ENCODE assay signal across 1 cellular context in genomic region chr12:46560078-46560477, GRCh38.
TF ChIP-seq lines count a peak whose summit lies in the region.

No MANE protein-coding gene starts in this region.

TF ChIP-seq in HepG2, 621 proteins besides CTCF, POLR2A, EP300 and RAD21 (continued from another document and continues in another):
- TF ChIP-seq IRF1 (CRISPR knock-in tag; IDR thresholded peaks at IDR 0.05; ENCODE audit: low read depth) (no peak), EED (CRISPR knock-in tag; IDR thresholded peaks at IDR 0.05) (no peak), DZIP1 (CRISPR knock-in tag; IDR thresholded peaks at IDR 0.05) (no peak), DNMT3B (CRISPR knock-in tag; conservative IDR thresholded peaks at IDR 0.05) (no peak), ZNF281 (CRISPR knock-in tag; IDR thresholded peaks at IDR 0.05; ENCODE audit: borderline replicate concordance) (no peak), MYC (CRISPR knock-in tag; IDR thresholded peaks at IDR 0.05; ENCODE audit: borderline replicate concordance) (no peak), CC2D1A (CRISPR knock-in tag; IDR thresholded peaks at IDR 0.05) (no peak), ZNF136 (CRISPR knock-in tag; IDR thresholded peaks at IDR 0.05; ENCODE audit: low read depth) (no peak), POGZ (CRISPR knock-in tag; IDR thresholded peaks at IDR 0.05) (peak; percentile 87), ZMYM2 (CRISPR knock-in tag; IDR thresholded peaks at IDR 0.05) (0 out of 2 replicates have a peak, but pooled peaks have one; percentile 21), TBX3 (IDR thresholded peaks at IDR 0.05; ENCODE audit: borderline replicate concordance) (no peak), RXRA (CRISPR knock-in tag; IDR thresholded peaks at IDR 0.05) (no peak), ZSCAN20 (CRISPR knock-in tag; IDR thresholded peaks at IDR 0.05; ENCODE audit: borderline replicate concordance) (no peak), ZNF660 (CRISPR knock-in tag; IDR thresholded peaks at IDR 0.05; ENCODE audit: borderline replicate concordance, low read depth) (no peak), RCOR2 (CRISPR knock-in tag; IDR thresholded peaks at IDR 0.05) (0 out of 2 replicates have a peak, but pooled peaks have one; percentile 35), ZNF276 (CRISPR knock-in tag; IDR thresholded peaks at IDR 0.05; ENCODE audit: low read depth) (no peak), SATB2 (CRISPR knock-in tag; IDR thresholded peaks at IDR 0.05) (no peak), NCOA5 (CRISPR knock-in tag; IDR thresholded peaks at IDR 0.05) (no peak), MIXL1 (CRISPR knock-in tag; IDR thresholded peaks at IDR 0.05) (0 out of 2 replicates have a peak, but pooled peaks have one; percentile 31), SOX13 (IDR thresholded peaks at IDR 0.05) (no peak), SOX13 (CRISPR knock-in tag; conservative IDR thresholded peaks at IDR 0.05 in 1 of 2, IDR thresholded peaks at IDR 0.05 in 1 of 2) (peak in 1 of 2 experiments; percentile 64; a peak in 2 of 4 replicates), ZNF777 (CRISPR knock-in tag; IDR thresholded peaks at IDR 0.05) (no peak), PAXIP1 (CRISPR knock-in tag; conservative IDR thresholded peaks at IDR 0.05) (peak; percentile 43; the same call in 1 of the 2 replicates), SIX1 (CRISPR knock-in tag; IDR thresholded peaks at IDR 0.05; ENCODE audit: borderline replicate concordance) (peak; percentile 47; the same call in 1 of the 2 replicates), ZNF768 (CRISPR knock-in tag; IDR thresholded peaks at IDR 0.05) (no peak), GATAD2A (CRISPR knock-in tag; IDR thresholded peaks at IDR 0.05) (no peak), YY1 (IDR thresholded peaks at IDR 0.05; ENCODE audit: insufficient read depth, insufficient replicate concordance, low read depth, low read length) (no peak), ZNF574 (CRISPR knock-in tag; IDR thresholded peaks at IDR 0.05) (no peak), ZBTB2 (CRISPR knock-in tag; IDR thresholded peaks at IDR 0.05; ENCODE audit: low read depth) (no peak), HMGA1 (CRISPR knock-in tag; conservative IDR thresholded peaks at IDR 0.05) (no peak), ONECUT2 (CRISPR knock-in tag; IDR thresholded peaks at IDR 0.05) (0 out of 2 replicates have a peak, but pooled peaks have one; percentile 42), TGIF2 (CRISPR knock-in tag; IDR thresholded peaks at IDR 0.05) (no peak), HES4 (CRISPR knock-in tag; IDR thresholded peaks at IDR 0.05; ENCODE audit: borderline replicate concordance) (no peak), ZNF772 (CRISPR knock-in tag; IDR thresholded peaks at IDR 0.05) (no peak), MLX (CRISPR knock-in tag; IDR thresholded peaks at IDR 0.05) (no peak), KDM2A (CRISPR knock-in tag; IDR thresholded peaks at IDR 0.05; ENCODE audit: borderline replicate concordance, low read depth) (no peak), ZNF546 (CRISPR knock-in tag; conservative IDR thresholded peaks at IDR 0.05) (no peak), IKZF5 (CRISPR knock-in tag; IDR thresholded peaks at IDR 0.05) (no peak), ZGPAT (CRISPR knock-in tag; IDR thresholded peaks at IDR 0.05) (peak; percentile 30; the same call in 1 of the 2 replicates), ZNF562 (CRISPR knock-in tag; IDR thresholded peaks at IDR 0.05; ENCODE audit: borderline replicate concordance) (no peak), ZNF883 (CRISPR knock-in tag; IDR thresholded peaks at IDR 0.05; ENCODE audit: not compliant biosample characterization) (no peak), SPEN (CRISPR knock-in tag; IDR thresholded peaks at IDR 0.05; ENCODE audit: low read depth) (no peak)
